18 cellular contexts compared by ENCODE assay signal in genomic region chr20:19911810-19912382, GRCh38.
"Had no signal": no experiment of that assay in that cellular context is flagged by ENCODE, and none has a peak within 500 bp of the region (broad histone marks: within the 10 kb centered on the region; RNA-seq: fewer than 3 reads in every experiment).

No MANE protein-coding gene starts in this region.

- H3K9me3 ChIP-seq: heart right ventricle, left lung, pancreas, thyroid gland, uterus had no signal

- H3K36me3 ChIP-seq: left lung, pancreas, thyroid gland, uterus had no signal

- H3K27me3 ChIP-seq: heart right ventricle, left lung, pancreas, thyroid gland, uterus had no signal

- H3K27ac ChIP-seq: coronary artery, pancreas, thyroid gland, uterus had no signal

- H3K4me1 ChIP-seq: uterus had no signal

- ATAC-seq: activated T-helper 17 cell treated with anti-CD3 and anti-CD28 coated beads, Interleukin-2, amount 50 U/mL, for 72 hours; heart right ventricle; left lung had no signal

- DNase-seq: activated CD4-positive, alpha-beta T cell treated with anti-CD3 and anti-CD28 coated beads for 48 hours; activated CD8-positive, alpha-beta memory T cell treated with anti-CD3 and anti-CD28 coated beads for 24 hours; activated naive CD4-positive, alpha-beta T cell treated with anti-CD3 and anti-CD28 coated beads for 36 hours; activated T-cell treated with anti-CD3 and anti-CD28 coated beads for 4 hours; central memory CD4-positive, alpha-beta T cell; effector CD8-positive, alpha-beta T cell; foreskin melanocyte; heart right ventricle; left lung; midbrain; pancreas; stimulated activated CD4-positive, alpha-beta T cell treated with anti-CD3 and anti-CD28 coated beads, Interleukin-4, amount 100 ng/mL, for 4 hours; thyroid gland; uterus had no signal

- FAIRE-seq: islet of Langerhans, pancreas had no signal

- H3K4me3 ChIP-seq: coronary artery, heart right ventricle, left lung, pancreas, skin epidermis, thyroid gland, uterus had no signal
